In the genomic region with DNA sequence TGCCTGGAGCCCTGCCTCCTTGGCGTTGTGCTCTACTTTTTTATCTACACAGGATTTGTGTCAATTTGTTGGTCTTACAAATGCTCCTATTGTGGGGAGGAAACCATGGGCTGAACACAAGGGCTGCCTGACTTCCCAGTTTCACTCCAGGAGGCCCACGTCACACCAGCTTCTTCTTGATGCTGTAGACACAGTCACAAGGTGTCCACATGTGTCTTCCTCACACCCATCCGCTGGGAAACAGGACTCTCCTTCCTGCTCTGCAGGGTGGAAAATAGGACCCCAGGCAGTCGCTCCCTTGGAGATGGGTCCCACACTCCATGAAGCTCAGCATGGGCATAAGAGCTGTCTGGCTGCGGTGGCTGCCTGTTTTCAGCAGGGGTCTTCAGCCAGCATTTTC, we compare ENCODE assay signal across 12 cellular contexts.
A peak's percentile ranks its signal among the peaks of the same experiment; 100 is the strongest.
DNase-seq lines count a peak whose midpoint lies in the region; ATAC-seq and TF ChIP-seq lines count a peak whose summit lies in the region.
"Had no signal": no experiment of that assay in that cellular context is flagged by ENCODE, and none has a peak within 500 bp of the region (broad histone marks: within the 10 kb centered on the region; RNA-seq: fewer than 3 reads in every experiment).

No MANE protein-coding gene starts in this region.

- no peaks in the 10 kb centered on the region for H3K4me1 ChIP-seq in breast epithelium
- H3K4me1 ChIP-seq in right atrium auricular region, result peaks cover 0 to 25% of the 10 kb centered on the region in 2 donors
- peaks cover 0 to 14% of the 10 kb centered on the region in 2 donors for H3K4me1 ChIP-seq in gastrocnemius medialis

- H3K27me3 ChIP-seq in breast epithelium (no peaks in the 10 kb centered on the region), right atrium auricular region (no peaks in the 10 kb centered on the region), gastrocnemius medialis (no peaks in the 10 kb centered on the region)

- TF ChIP-seq CTCF in breast epithelium (IDR thresholded peaks at IDR 0.05), result no peak
- no peak for TF ChIP-seq CTCF in right atrium auricular region (IDR thresholded peaks at IDR 0.05)
- TF ChIP-seq CTCF in gastrocnemius medialis (IDR thresholded peaks at IDR 0.05 in 4 of 5, conservative IDR thresholded peaks at IDR 0.05 in 1 of 5), result no peak

- intact Hi-C loops in breast epithelium (cut with DNase I; ENCODE audit: low total_unique reads) (no loop called here), gastrocnemius medialis (cut with DNase I; ENCODE audit: low total_unique reads) (no loop called here)

- H3K36me3 ChIP-seq in breast epithelium (no peaks in the 10 kb centered on the region), right atrium auricular region (no peaks in the 10 kb centered on the region), gastrocnemius medialis (no peaks in the 10 kb centered on the region)

- H3K4me3 ChIP-seq in breast epithelium (peak overlapping the region in 2 of 3 donors; percentile 18 to 49), right atrium auricular region (no peak overlapping the region), gastrocnemius medialis (peak overlapping the region in 2 of 4 donors; percentile 5 to 18)

- DNase-seq in Ammon's horn (ENCODE audit: low spot score), result peak; percentile 36
- DNase-seq in breast epithelium (ENCODE audit: low spot score in 2 of 2), result no peak
- peak; percentile 81 for DNase-seq in right atrium auricular region (ENCODE audit: low spot score)
- DNase-seq in gastrocnemius medialis, result no peak
- DNase-seq in kidney tubule cell (ENCODE audit: low spot score), result no peak
- no peak for DNase-seq in NCI-H510A (lab: John Stamatoyannopoulos, UW)
- DNase-seq in SK-N-DZ (ENCODE audit: low spot score), result no peak
- DNase-seq in stimulated activated CD4-positive, alpha-beta T cell treated with anti-CD3 and anti-CD28 coated beads, Interleukin-2, amount 100 ng/mL, for 24 hours, result no peak
- DNase-seq: activated CD4-positive, alpha-beta T cell treated with anti-CD3 and anti-CD28 coated beads, Interleukin-2, amount 50 U/mL, for 48 hours; DMS79 treated with DMSO at 0.1 percent for 48 hours; naive B cell had no signal

- H3K27ac ChIP-seq in breast epithelium (peak overlapping the region in 1 of 2 donors; percentile 66), right atrium auricular region (peak overlapping the region; percentile 47 to 71), gastrocnemius medialis (peak overlapping the region in 2 of 4 donors; percentile 19 to 38)

- no peak for TF ChIP-seq POLR2A in breast epithelium (IDR thresholded peaks at IDR 0.05)
- TF ChIP-seq POLR2A in gastrocnemius medialis (IDR thresholded peaks at IDR 0.05), result no peak

- no peaks in the 10 kb centered on the region for H3K9me3 ChIP-seq in breast epithelium
- no peaks in the 10 kb centered on the region for H3K9me3 ChIP-seq in right atrium auricular region
- H3K9me3 ChIP-seq in gastrocnemius medialis, result no peaks in the 10 kb centered on the region

- ATAC-seq in gastrocnemius medialis, result peak; percentile 14 to 23
- ATAC-seq: Panc1 had no signal

- in situ Hi-C loops in gastrocnemius medialis (cut with MboI; ENCODE audit: low sequenced_read_pairs in 4 of 4), result no loop called here

Comparison
In these comparisons a context has a peak if more than half of its experiments do, and no peak if none do; other contexts are left out.
1. DNase-seq: peak in Ammon's horn (single experiment) and right atrium auricular region (single experiment); none in breast epithelium (0 of 2), gastrocnemius medialis (0 of 2), kidney tubule cell (single experiment), NCI-H510A (single experiment), SK-N-DZ (single experiment) and stimulated activated CD4-positive, alpha-beta T cell treated with anti-CD3 and anti-CD28 coated beads, Interleukin-2, amount 100 ng/mL, for 24 hours (0 of 2).
2. H3K4me3 ChIP-seq: peak in breast epithelium (2 of 3); none in right atrium auricular region (0 of 2).